In the genomic region with DNA sequence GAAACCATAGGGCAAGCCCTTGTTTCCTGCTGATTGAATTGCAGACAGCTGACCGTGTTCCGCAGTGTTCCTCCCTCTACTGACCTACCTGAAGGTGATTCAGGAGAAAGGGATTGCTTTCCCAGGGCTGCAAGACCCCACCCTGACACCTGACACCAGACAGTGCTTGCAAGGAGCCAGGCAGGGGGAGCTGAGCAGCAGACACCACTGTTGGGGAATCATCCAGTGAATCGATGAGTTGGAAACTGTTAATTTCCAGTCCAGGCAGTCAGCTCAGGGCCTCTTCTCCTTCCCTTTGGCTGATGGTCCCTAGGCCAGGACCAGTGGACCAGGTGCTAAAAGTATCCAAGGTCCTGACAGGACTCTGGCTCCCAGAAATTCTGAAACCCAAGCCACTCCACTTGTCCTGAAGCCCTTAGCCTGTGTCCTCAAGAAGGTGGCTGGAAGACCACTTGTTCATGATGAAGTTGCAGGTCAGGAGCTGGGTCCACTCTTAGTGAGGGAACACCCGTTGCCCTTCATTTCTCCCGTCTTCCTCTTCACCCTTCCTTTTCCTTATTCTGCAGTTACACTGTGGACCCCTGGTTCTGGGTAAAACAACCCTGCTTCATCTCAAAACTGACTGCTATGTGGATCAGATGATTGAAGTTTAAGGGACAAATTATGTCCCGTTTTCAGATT, we compare ENCODE assay signal across 9 cellular contexts. TPM values are rescaled to one million over a fixed set of nuclear protein-coding genes. Genes with fewer than 3 reads are reported as not detected.
DNase-seq lines count a peak whose midpoint lies in the region; ATAC-seq, FAIRE-seq and TF ChIP-seq lines count a peak whose summit lies in the region.
"Had no signal": no experiment of that assay in that cellular context is flagged by ENCODE, and none has a peak within 500 bp of the region (broad histone marks: within the 10 kb centered on the region; RNA-seq: fewer than 3 reads in every experiment).

No MANE protein-coding gene starts in this region.

- CTCF ChIA-PET in OCI-LY7 (lab: Charles Lee; ENCODE audit: unreplicated experiment): interaction anchor here (0.6 kb wide), 1 partner anchor 51 kb away, joined by 3 read pairs; no protein-coding TSS in a partner anchor

- H3K9me3 Mint-ChIP-seq in natural killer cell: no peaks in the 10 kb centered on the region

- in situ Hi-C loops in GM23248 (cut with MboI): loop anchor here (10.0 kb wide), 1 partner anchor 220 kb away; no protein-coding TSS in a partner anchor

- peaks cover 29% of the 10 kb centered on the region for H3K36me3 Mint-ChIP-seq in natural killer cell

- POLR2A ChIA-PET in OCI-LY7 (lab: Charles Lee): interaction anchor here (2.0 to 3.2 kb wide), 2 partner anchors 9 to 11 kb away, joined by 8 to 10 read pairs; a partner anchor contains a TSS

- intact Hi-C loops in natural killer cell (cut with micrococcal nuclease) (loop anchor here (5.0 kb wide), 1 partner anchor 67 kb away; a partner anchor contains a TSS), OCI-LY7 (cut with micrococcal nuclease; ENCODE audit: unreplicated experiment) (loop anchor here (5.0 kb wide), 1 partner anchor 492 kb away; a partner anchor contains a TSS)

- peaks cover 46 to 54% of the 10 kb centered on the region in 2 donors for H3K4me1 Mint-ChIP-seq in natural killer cell

- H3K9me3 ChIP-seq in OCI-LY7 (ENCODE audit: low read length) (no peaks in the 10 kb centered on the region), GM23248 (ENCODE audit: low read depth) (no peaks in the 10 kb centered on the region)

- peak overlapping the region; percentile 99 for H3K4me3 Mint-ChIP-seq in natural killer cell

- ATAC-seq in natural killer cell: no peak
- no peak for ATAC-seq in GM18520 (IDR thresholded peaks at IDR 0.05; ENCODE audit: unreplicated experiment)

- H3K27me3 ChIP-seq in bronchial epithelial cell (ENCODE audit: control insufficient read depth, insufficient read depth, low read length): no peaks in the 10 kb centered on the region
- H3K27me3 ChIP-seq in GM23248 (replicated peaks; ENCODE audit: insufficient read depth): no peaks in the 10 kb centered on the region

- peaks cover 5% of the 10 kb centered on the region for H3K36me3 ChIP-seq in bronchial epithelial cell (ENCODE audit: control insufficient read depth, insufficient read depth, low read length)
- H3K36me3 ChIP-seq in OCI-LY7 (ENCODE audit: insufficient read depth, low read length): peaks cover 46% of the 10 kb centered on the region
- peaks cover 29% of the 10 kb centered on the region for H3K36me3 ChIP-seq in GM23248 (ENCODE audit: low read depth)

- no peak for FAIRE-seq in bronchial epithelial cell (lab: Jason Lieb, UNC)

- peak overlapping the region; percentile 95 to 99 for H3K27ac Mint-ChIP-seq in natural killer cell

- H3F3A ChIP-seq in GM23248 (ENCODE audit: insufficient read depth): peaks cover 42% of the 10 kb centered on the region

- no peak overlapping the region for H3K4me2 ChIP-seq in OCI-LY7 (ENCODE audit: low read length)
- no peak overlapping the region for H3K4me2 ChIP-seq in GM23248 (ENCODE audit: unreplicated experiment)

- no TSS peak for BruUV-seq in OCI-LY7 (replicated peaks; lab: Mats Ljungman, UMichigan)

- DNase-seq in COLO668 (lab: John Stamatoyannopoulos, UW; ENCODE audit: unreplicated experiment): peak; percentile 36
- peak; percentile 38 for DNase-seq in HT1080 (ENCODE audit: low read depth)
- peak; percentile 79 for DNase-seq in bronchial epithelial cell (ENCODE audit: low read depth)
- DNase-seq in natural killer cell: peak; percentile 25
- no peak for DNase-seq in OCI-M2 (lab: John Stamatoyannopoulos, UW; ENCODE audit: unreplicated experiment)
- no peak for DNase-seq in OCI-LY7 (ENCODE audit: low spot score)
- no peak for DNase-seq in GM23248
- DNase-seq: KBM-7 had no signal

- H3K27ac ChIP-seq in OCI-LY7 (ENCODE audit: low read depth, low read length, poor library complexity, severe bottlenecking) (no peak overlapping the region), GM23248 (no peak overlapping the region; the same call in 1 of the 2 replicates)

- H4K20me1 ChIP-seq in OCI-LY7 (ENCODE audit: insufficient read depth, low read length) (peaks cover 24% of the 10 kb centered on the region), GM23248 (ENCODE audit: insufficient read depth) (peaks cover 22% of the 10 kb centered on the region)

- 55 to 56% methylated on average over 6 of the region's 6 CpGs for WGBS in GM23248 (ENCODE audit: low coverage in 1 of 2, low lambda C conversion rate in 2 of 2, missing lambda C conversion rate in 2 of 2), 2 experiments

- H3K4me1 ChIP-seq in OCI-LY7 (ENCODE audit: insufficient read depth, low read length, poor library complexity, severe bottlenecking): peaks cover 30% of the 10 kb centered on the region
- peaks cover 13% of the 10 kb centered on the region; the same call in 1 of the 2 replicates for H3K4me1 ChIP-seq in GM23248 (ENCODE audit: insufficient read depth)

- H2AFZ ChIP-seq in OCI-LY7 (ENCODE audit: low read length): no peak overlapping the region
- no peak overlapping the region for H2AFZ ChIP-seq in GM23248

- H3K9me2 ChIP-seq in OCI-LY7 (ENCODE audit: insufficient read depth, low read length): no peaks in the 10 kb centered on the region
- H3K9me2 ChIP-seq in GM23248 (ENCODE audit: insufficient read depth): no peaks in the 10 kb centered on the region

- H3K27me3 Mint-ChIP-seq in natural killer cell (ENCODE audit: low read depth in 2 of 2): peaks cover 0 to 4% of the 10 kb centered on the region in 2 donors

- H3K4me3 ChIP-seq in bronchial epithelial cell (ENCODE audit: low read depth, low read length) (no peak overlapping the region), OCI-LY7 (ENCODE audit: low read depth, low read length, poor library complexity, severe bottlenecking) (no peak overlapping the region), GM23248 (no peak overlapping the region)

- H3K9ac ChIP-seq in GM23248: no peak overlapping the region

- H3K79me2 ChIP-seq in OCI-LY7 (ENCODE audit: insufficient read depth, low read depth, low read length): peaks cover 33% of the 10 kb centered on the region
- H3K79me2 ChIP-seq in GM23248 (ENCODE audit: insufficient read depth): peaks cover 24% of the 10 kb centered on the region

- no peak for TF ChIP-seq CTCF in bronchial epithelial cell (IDR thresholded peaks at IDR 0.05; ENCODE audit: insufficient read depth, low read length, severe bottlenecking)
- no peak for TF ChIP-seq CTCF in natural killer cell (IDR thresholded peaks at IDR 0.05)
- TF ChIP-seq CTCF in OCI-LY7 (conservative IDR thresholded peaks at IDR 0.05; ENCODE audit: low read length): no peak

RNA-seq across cellular contexts. Expression of a gene that starts 9.5 kb away (rescaled TPM):
- 26.3 and 26.8 TPM in 2 replicates for total RNA-seq in HT1080 (2014; rRNA removed; shearing (Covaris generic))
- polyA plus RNA-seq in HT1080 (2015; cell fraction: cytosol; rRNA removed): 27.9 and 34.9 TPM in 2 replicates
- polyA plus RNA-seq in HT1080 (2015; cell fraction: nucleus; rRNA removed): 25.1 and 29.0 TPM in 2 replicates
- total RNA-seq in bronchial epithelial cell (10.8 and 11.4 TPM in 2 replicates), natural killer cell (10 to 100 TPM; 44.2 to 51.3 (median 44.5) TPM), OCI-LY7 (2022) (67.6 and 77.3 TPM in 2 replicates)
- total RNA-seq in OCI-LY7 (2014; rRNA removed; shearing (Covaris generic)): 41.5 and 44.0 TPM in 2 replicates
- total RNA-seq in GM23248 (2014; rRNA removed; shearing (Covaris generic)): 11.5 and 20.2 TPM in 2 replicates
- polyA plus RNA-seq in GM23248 (2016; fragmentation: Nextera tagmentation; extraction: Ambion mirVana): 12.4 and 13.3 TPM in 2 replicates

RNA-seq across cellular contexts. Expression of a gene that starts 10.1 kb away (rescaled TPM):
- 33.5 and 37.1 TPM in 2 replicates for total RNA-seq in HT1080 (2014; rRNA removed; shearing (Covaris generic))
- polyA plus RNA-seq in HT1080 (2015; cell fraction: cytosol; rRNA removed): 30.7 and 31.7 TPM in 2 replicates
- 35.0 and 37.3 TPM in 2 replicates for polyA plus RNA-seq in HT1080 (2015; cell fraction: nucleus; rRNA removed)
- total RNA-seq in bronchial epithelial cell (13.4 and 32.8 TPM in 2 replicates), natural killer cell (10 to 100 TPM; 11.9 to 15.9 (median 12.6) TPM), OCI-LY7 (2022) (74.8 and 76.5 TPM in 2 replicates)
- total RNA-seq in OCI-LY7 (2014; rRNA removed; shearing (Covaris generic)): 88.2 and 99.4 TPM in 2 replicates
- 16.6 and 40.6 TPM in 2 replicates for total RNA-seq in GM23248 (2014; rRNA removed; shearing (Covaris generic))
- 46.5 and 47.3 TPM in 2 replicates for polyA plus RNA-seq in GM23248 (2016; fragmentation: Nextera tagmentation; extraction: Ambion mirVana)

RNA-seq across cellular contexts. Expression of a gene that starts 53.9 kb away (rescaled TPM):
- 1.1 and 1.4 TPM in 2 replicates for total RNA-seq in HT1080 (2014; rRNA removed; shearing (Covaris generic))
- polyA plus RNA-seq in HT1080 (2015; cell fraction: cytosol; rRNA removed): 6.7 and 9.0 TPM in 2 replicates
- 25.6 and 26.7 TPM in 2 replicates for polyA plus RNA-seq in HT1080 (2015; cell fraction: nucleus; rRNA removed)
- 297 and 565 TPM in 2 replicates for total RNA-seq in bronchial epithelial cell
- total RNA-seq in natural killer cell: 1 to 10 TPM in 1 of 3 donors, under 1 TPM in 2; 0.38 to 1.0 (median 0.68) TPM
- 0.66 and 2.0 TPM in 2 replicates for total RNA-seq in OCI-LY7 (2014; rRNA removed; shearing (Covaris generic))
- 1.9 and 3.9 TPM in 2 replicates for total RNA-seq in OCI-LY7 (2022)
- under 0.01 TPM in 1 of 2 replicates, not detected in the other for total RNA-seq in GM23248 (2014; rRNA removed; shearing (Covaris generic))
- 1.1 and 1.5 TPM in 2 replicates for polyA plus RNA-seq in GM23248 (2016; fragmentation: Nextera tagmentation; extraction: Ambion mirVana)

Comparison
In these comparisons a context has a peak if more than half of its experiments do, and no peak if none do; other contexts are left out.
1. DNase-seq: peak in COLO668 (single experiment), HT1080 (single experiment), bronchial epithelial cell (single experiment) and natural killer cell (single experiment); none in OCI-M2 (single experiment), OCI-LY7 (single experiment) and GM23248 (single experiment).
2. RNA of a gene that starts 53.9 kb away (total RNA-seq): 297 to 565 TPM in bronchial epithelial cell; 0.66 to 3.9 TPM in OCI-LY7, 1.1 to 1.4 TPM in HT1080, 0.38 to 1.0 TPM in natural killer cell and under 0.01 TPM in GM23248; every median in the first group is over 10 times any median in the second.